In genomic region chr4:81039351-81040174, GRCh38 we compare ENCODE assay signal across 16 cellular contexts. TPM values are rescaled to one million over a fixed set of nuclear protein-coding genes. Genes with fewer than 3 reads are reported as not detected.
DNase-seq lines count a peak whose midpoint lies in the region; ATAC-seq, FAIRE-seq and TF ChIP-seq lines count a peak whose summit lies in the region.
"Had no signal": no experiment of that assay in that cellular context is flagged by ENCODE, and none has a peak within 500 bp of the region (broad histone marks: within the 10 kb centered on the region; RNA-seq: fewer than 3 reads in every experiment).

No MANE protein-coding gene starts in this region.

- TF ChIP-seq POLR2A in IMR-90 (IDR thresholded peaks at IDR 0.05; ENCODE audit: low read depth, low read length) (no peak), H1 (IDR thresholded peaks at IDR 0.05; ENCODE audit: control extremely low read depth in 1 of 2, low read depth in 2 of 2, low read length in 2 of 2) (no peak), sigmoid colon (IDR thresholded peaks at IDR 0.05) (no peak), spleen (IDR thresholded peaks at IDR 0.05) (no peak)

- H3K9me3 Mint-ChIP-seq in immature natural killer cell, result no peaks in the 10 kb centered on the region
- H3K9me3 Mint-ChIP-seq: CD4-positive, alpha-beta T cell had no signal

- POLR2A ChIA-PET in IMR-90 (lab: Charles Lee; ENCODE audit: unreplicated experiment) (no interaction called here), H1 (lab: Charles Lee; ENCODE audit: partially characterized antibody) (interaction anchor here (0.9 kb wide), 1 partner anchor 9 kb away, joined by 3 read pairs; the partner anchor contains the start of gene BMP3)

- H3K4me2 ChIP-seq in IMR-90 (ENCODE audit: low read depth, low read length) (no peak overlapping the region; the same call in 1 of the 2 replicates), H1 (ENCODE audit: insufficient read depth in 1 of 2, low read depth in 2 of 2, low read length in 2 of 2) (no peak overlapping the region)

- DNase-seq in IMR-90 (no peak), H1 (ENCODE audit: low read depth in 1 of 2, low spot score in 2 of 2) (no peak), sigmoid colon (no peak), HTR-8/SVneo (ENCODE audit: insufficient read length, low spot score) (no peak), AG20443 (ENCODE audit: low spot score) (no peak), immature natural killer cell (no peak), spleen (no peak)
- DNase-seq: activated T-cell treated with anti-CD3 and anti-CD28 coated beads for 4 hours; CD4-positive, alpha-beta T cell; cerebellar nuclear complex; NCI-H2081 treated with DMSO at 0.1 percent for 48 hours; stimulated activated CD4-positive, alpha-beta T cell treated with anti-CD3 and anti-CD28 coated beads, Interleukin-12 subunit alpha, Interleukin-12 subunit beta, amount 100 ng/mL, for 4 hours had no signal

- no peaks in the 10 kb centered on the region for H3K4me1 Mint-ChIP-seq in immature natural killer cell

- H3K36me3 Mint-ChIP-seq in immature natural killer cell, result no peaks in the 10 kb centered on the region

- no TSS peak for BruUV-seq in IMR-90 (replicated peaks; lab: Mats Ljungman, UMichigan)

- H3K18ac ChIP-seq in IMR-90 (ENCODE audit: low read depth, low read length), result no peak overlapping the region
- no peak overlapping the region for H3K18ac ChIP-seq in H1 (ENCODE audit: extremely low read depth, low read length)

- H3K9ac ChIP-seq in IMR-90 (ENCODE audit: low read depth, low read length) (no peak overlapping the region), H1 (replicated peaks in 1 of 4; ENCODE audit: extremely low read depth in 1 of 4, low read depth in 3 of 4, low read length in 3 of 4) (no peak overlapping the region)

- no peak overlapping the region for H2AK9ac ChIP-seq in IMR-90 (replicated peaks; ENCODE audit: low read depth, low read length, poor library complexity)

- TF ChIP-seq CTCF in IMR-90 (conservative IDR thresholded peaks at IDR 0.05; ENCODE audit: low read depth, low read length) (no peak), H1 (IDR thresholded peaks at IDR 0.05; ENCODE audit: control extremely low read depth in 1 of 3, insufficient read depth in 1 of 3, low read depth in 1 of 3, low read length in 3 of 3) (no peak), sigmoid colon (IDR thresholded peaks at IDR 0.05) (no peak), spleen (IDR thresholded peaks at IDR 0.05 in 8 of 11, conservative IDR thresholded peaks at IDR 0.05 in 3 of 11) (no peak)

- H3K4me1 ChIP-seq in IMR-90 (ENCODE audit: control insufficient read depth, insufficient read depth, low read length) (peaks cover 2% of the 10 kb centered on the region; the same call in 1 of the 2 replicates), H1 (replicated peaks in 1 of 4; ENCODE audit: control insufficient read depth in 3 of 4, insufficient read depth in 4 of 4, low read length in 3 of 4) (peaks cover 0 to 2% (median 0%) of the 10 kb centered on the region in 4 experiments; a peak in 1 of 7 replicates), sigmoid colon (peaks cover 0 to 72% (median 24%) of the 10 kb centered on the region in 4 donors), spleen (peaks cover 0 to 8% (median 0%) of the 10 kb centered on the region in 6 donors)
- H3K4me1 ChIP-seq: SJCRH30 had no signal

- ATAC-seq in GM19463 (IDR thresholded peaks at IDR 0.05; ENCODE audit: unreplicated experiment) (peak; percentile 19), IMR-90 (ENCODE audit: low read depth) (peak; percentile 35)

- H3K36me3 ChIP-seq in IMR-90 (ENCODE audit: control insufficient read depth, insufficient read depth, low read length), result no peaks in the 10 kb centered on the region
- no peaks in the 10 kb centered on the region for H3K36me3 ChIP-seq in H1 (ENCODE audit: control insufficient read depth in 2 of 4, insufficient read depth in 4 of 4, low read length in 3 of 4)
- H3K36me3 ChIP-seq in sigmoid colon, result no peaks in the 10 kb centered on the region
- no peaks in the 10 kb centered on the region for H3K36me3 ChIP-seq in spleen
- H3K36me3 ChIP-seq: SJCRH30 had no signal

- H4K91ac ChIP-seq in IMR-90 (ENCODE audit: insufficient read depth, low read depth, low read length), result no peak overlapping the region
- H4K91ac ChIP-seq in H1 (replicated peaks; ENCODE audit: insufficient read length, low read length), result no peak overlapping the region

- CTCF ChIA-PET in IMR-90 (lab: Yijun Ruan, JAX), result interaction anchor here (0.6 to 1.6 kb wide), 13 partner anchors 9 to 934 kb away, joined by 3 to 17 read pairs (median 3); partner anchors contain the start of gene BMP3
- CTCF ChIA-PET in H1 (lab: Charles Lee; ENCODE audit: partially characterized antibody), result interaction anchor here (0.5 to 6.3 kb wide), 36 partner anchors 9 to 914 kb away, joined by 3 to 73 read pairs (median 4); partner anchors contain the start of gene BMP3

- H2BK120ac ChIP-seq in IMR-90 (ENCODE audit: low read depth, low read length) (no peak overlapping the region), H1 (replicated peaks; ENCODE audit: low read depth, low read length) (no peak overlapping the region)

- H2AFZ ChIP-seq in IMR-90 (replicated peaks; ENCODE audit: low read length, poor library complexity) (no peak overlapping the region), H1 (ENCODE audit: low read length) (no peak overlapping the region)

- intact Hi-C loops in IMR-90 (cut with micrococcal nuclease) (loop anchor here (1.0 to 2.0 kb wide), 2 partner anchors 49 to 678 kb away; no protein-coding TSS in a partner anchor), sigmoid colon (cut with DNase I) (loop anchor here (5.0 to 10.0 kb wide), 3 partner anchors 47 to 1335 kb away; partner anchors contain the start of gene HNRNPD), spleen (cut with DNase I; ENCODE audit: low total_unique reads) (loop anchor here (5.0 kb wide), 1 partner anchor 677 kb away; no protein-coding TSS in a partner anchor)

- H3K27ac ChIP-seq in IMR-90 (ENCODE audit: insufficient read depth, low read length), result no peak overlapping the region
- H3K27ac ChIP-seq in H1 (ENCODE audit: low read depth, low read length), result no peak overlapping the region
- H3K27ac ChIP-seq in sigmoid colon, result peak overlapping the region in 3 of 4 donors; percentile 41 to 53 (median 52)
- H3K27ac ChIP-seq in spleen, result no peak overlapping the region
- H3K27ac ChIP-seq: SJCRH30 had no signal

- no peak overlapping the region for H2BK15ac ChIP-seq in IMR-90 (ENCODE audit: low read depth, low read length)
- H2BK15ac ChIP-seq in H1 (ENCODE audit: low read length), result no peak overlapping the region

- no peaks in the 10 kb centered on the region for H3K9me1 ChIP-seq in IMR-90 (ENCODE audit: insufficient read depth, low read length)

- no peak overlapping the region for H2AK5ac ChIP-seq in IMR-90 (ENCODE audit: low read depth, low read length)
- no peak overlapping the region for H2AK5ac ChIP-seq in H1 (ENCODE audit: low read depth, low read length)

- H4K8ac ChIP-seq in IMR-90 (ENCODE audit: low read depth in 2 of 2, low read length in 2 of 2), result 0 out of 4 replicates have a peak overlapping the region, but pooled peaks of 1 of the 2 experiments have one; percentile 29
- H4K8ac ChIP-seq in H1 (ENCODE audit: extremely low read depth, insufficient read depth, low read length), result no peak overlapping the region

- H3K4ac ChIP-seq in IMR-90 (ENCODE audit: low read depth, low read length), result no peak overlapping the region
- no peak overlapping the region for H3K4ac ChIP-seq in H1 (replicated peaks; ENCODE audit: insufficient read length, low read depth, low read length)

- H4K5ac ChIP-seq in IMR-90 (ENCODE audit: low read depth, low read length) (no peak overlapping the region), H1 (ENCODE audit: insufficient read length, low read depth, low read length) (no peak overlapping the region)

- no peak for TF ChIP-seq RAD21 in IMR-90 (IDR thresholded peaks at IDR 0.05; ENCODE audit: low read length)
- no peak for TF ChIP-seq RAD21 in H1 (IDR thresholded peaks at IDR 0.05 in 1 of 2, conservative IDR thresholded peaks at IDR 0.05 in 1 of 2; ENCODE audit: low read depth in 2 of 2, low read length in 2 of 2)

- H3K79me1 ChIP-seq in IMR-90 (ENCODE audit: low read depth in 1 of 2, low read length in 2 of 2) (no peaks in the 10 kb centered on the region), H1 (ENCODE audit: low read depth, low read length) (no peaks in the 10 kb centered on the region)

- no peak for TF ChIP-seq EP300 in H1 (IDR thresholded peaks at IDR 0.05; ENCODE audit: borderline replicate concordance in 1 of 2, low read depth in 2 of 2, low read length in 2 of 2)
- TF ChIP-seq EP300 in sigmoid colon (IDR thresholded peaks at IDR 0.05), result no peak

- H3K4me3 ChIP-seq in IMR-90 (ENCODE audit: insufficient read depth, low read depth, low read length), result no peak overlapping the region
- no peak overlapping the region for H3K4me3 ChIP-seq in H1 (ENCODE audit: extremely low read depth in 1 of 4, insufficient read depth in 2 of 4, low read depth in 3 of 4, low read length in 4 of 4)
- H3K4me3 ChIP-seq in sigmoid colon, result no peak overlapping the region
- H3K4me3 ChIP-seq in spleen, result no peak overlapping the region
- H3K4me3 ChIP-seq: SJCRH30 had no signal

- H3K79me2 ChIP-seq in H1 (ENCODE audit: control insufficient read depth in 1 of 2, insufficient read depth in 2 of 2, low read length in 2 of 2), result no peaks in the 10 kb centered on the region

- no peak overlapping the region for H3K4me3 Mint-ChIP-seq in immature natural killer cell
- H3K4me3 Mint-ChIP-seq: CD4-positive, alpha-beta T cell had no signal

- H3K27me3 ChIP-seq in IMR-90 (ENCODE audit: control insufficient read depth, insufficient read depth, low read length), result peaks cover 4% of the 10 kb centered on the region
- no peaks in the 10 kb centered on the region for H3K27me3 ChIP-seq in H1 (replicated peaks in 1 of 4; ENCODE audit: control insufficient read depth in 3 of 4, extremely low read depth in 1 of 4, insufficient read depth in 3 of 4, low read length in 3 of 4)
- H3K27me3 ChIP-seq in sigmoid colon, result no peaks in the 10 kb centered on the region
- peaks cover 0 to 17% (median 0%) of the 10 kb centered on the region in 7 donors for H3K27me3 ChIP-seq in spleen (replicated peaks in 1 of 7)
- H3K27me3 ChIP-seq: SJCRH30 had no signal

- H2BK12ac ChIP-seq in H1 (ENCODE audit: low read depth, low read length), result no peak overlapping the region

- no peak overlapping the region for H3K23ac ChIP-seq in IMR-90 (ENCODE audit: low read depth, low read length)
- no peak overlapping the region for H3K23ac ChIP-seq in H1 (ENCODE audit: insufficient read length)

- H3K27me3 Mint-ChIP-seq in immature natural killer cell (ENCODE audit: low read depth in 3 of 3), result peaks cover 0 to 15% (median 5%) of the 10 kb centered on the region in 3 donors

- H3K56ac ChIP-seq in IMR-90 (ENCODE audit: extremely low read depth, insufficient read depth, low read length) (no peak overlapping the region), H1 (replicated peaks; ENCODE audit: insufficient read length, low read depth, low read length) (no peak overlapping the region)

- H2BK20ac ChIP-seq in IMR-90 (ENCODE audit: low read depth, low read length), result no peak overlapping the region
- H2BK20ac ChIP-seq in H1 (ENCODE audit: low read length), result no peak overlapping the region

- H2BK5ac ChIP-seq in IMR-90 (ENCODE audit: low read depth, low read length, poor library complexity, severe bottlenecking), result no peak overlapping the region
- no peak overlapping the region for H2BK5ac ChIP-seq in H1 (ENCODE audit: low read depth, low read length)

- no peak overlapping the region for H3K14ac ChIP-seq in IMR-90 (replicated peaks; ENCODE audit: low read depth, low read length)
- no peak overlapping the region for H3K14ac ChIP-seq in H1 (ENCODE audit: insufficient read length)

- no peaks in the 10 kb centered on the region for H3K23me2 ChIP-seq in H1 (ENCODE audit: low read depth, low read length)

- H4K20me1 ChIP-seq in IMR-90 (ENCODE audit: insufficient read depth, low read length) (no peaks in the 10 kb centered on the region), H1 (replicated peaks in 1 of 2; ENCODE audit: control insufficient read depth in 1 of 2, insufficient read depth in 2 of 2, low read length in 2 of 2) (no peaks in the 10 kb centered on the region)

- no peaks in the 10 kb centered on the region for H3K9me3 ChIP-seq in IMR-90 (ENCODE audit: control insufficient read depth, insufficient read depth, low read length)
- no peaks in the 10 kb centered on the region for H3K9me3 ChIP-seq in H1 (ENCODE audit: insufficient read depth in 2 of 2, low read depth in 1 of 2, low read length in 1 of 2)
- no peaks in the 10 kb centered on the region for H3K9me3 ChIP-seq in sigmoid colon
- H3K9me3 ChIP-seq in spleen, result no peaks in the 10 kb centered on the region
- H3K9me3 ChIP-seq: SJCRH30 had no signal

- 100% methylated on average over 1 of the region's 5 CpGs; no CpG with 5 or more reads in 1 of the 2 experiments for WGBS in IMR-90 (ENCODE audit: extremely low coverage in 2 of 2, insufficient read length in 1 of 2), 2 experiments
- WGBS in H1 (ENCODE audit: extremely low coverage in 1 of 2, insufficient coverage in 1 of 2, insufficient read length in 1 of 2, insufficient replicate concordance in 2 of 2, low coverage in 1 of 2, low lambda C conversion rate in 2 of 2, missing lambda C conversion rate in 1 of 2), 2 experiments, result 79% methylated on average over 5 of the region's 5 CpGs; no CpG with 5 or more reads in 1 of the 2 experiments
- WGBS in sigmoid colon, 2 donors, result 18 to 32% methylated on average over 5 of the region's 5 CpGs
- WGBS in spleen, 5 donors, result 28 to 33% (median 31%) methylated on average over 5 of the region's 5 CpGs

- dilution Hi-C loops in IMR-90 (cut with HindIII; ENCODE audit: low sequenced_read_pairs, unreplicated experiment), result no loop called here

- in situ Hi-C loops in IMR-90 (cut with MboI; ENCODE audit: low sequenced_read_pairs), result loop anchor here (5.0 kb wide), 1 partner anchor 677 kb away; no protein-coding TSS in a partner anchor

- no peak for FAIRE-seq in H1 (lab: Jason Lieb, UNC)
- no peak for FAIRE-seq in HTR-8/SVneo (lab: Jason Lieb, UNC)

- H3K27ac Mint-ChIP-seq in immature natural killer cell, result no peak overlapping the region
- H3K27ac Mint-ChIP-seq: CD4-positive, alpha-beta T cell had no signal

RNA-seq across cellular contexts. Expression of gene BMP3, which starts 9.1 kb away (rescaled TPM):
- total RNA-seq in IMR-90 (2012; rRNA removed) (under 0.01 TPM in 2 replicates), sigmoid colon (10 to 100 TPM; 30.5 to 63.1 (median 40.7) TPM), spleen (under 1 TPM in 5 of 7 donors, not detected in 2; 0.06 to 0.33 (median 0.23) TPM)
- polyA plus RNA-seq in IMR-90 (2012; rRNA removed) (0.04 and 0.10 TPM in 2 replicates), H1 (2011; rRNA removed) (0.02 TPM in 1 of 2 replicates, not detected in the other), sigmoid colon (1 to 10 TPM; 3.7 to 5.3 (median 4.2) TPM), immature natural killer cell (under 1 TPM in 1 of 3 donors, not detected in 2; 0.10 TPM), spleen (under 1 TPM in 2 of 3 donors, not detected in 1; 0.10 to 0.27 TPM)
- 0.01 TPM in 1 of 2 replicates, not detected in the other for polyA plus RNA-seq in IMR-90 (2012; cell fraction: cytosol; rRNA removed)
- polyA plus RNA-seq in IMR-90 (2012; cell fraction: nucleus; rRNA removed; ENCODE audit: low replicate concordance), result 0.08 and 0.72 TPM in 2 replicates
- total RNA-seq in H1 (2021; fragmentation: NEBNext Ultra II Directional; extraction: Animal tissue kit (Norgen Biotek cat#: 25700)), result 0.06 TPM in 1 of 2 replicates, not detected in the other
- polyA plus RNA-seq in H1 (2011; cell fraction: cytosol; rRNA removed), result 0.01 TPM
- polyA plus RNA-seq in H1 (2011; cell fraction: nucleus; rRNA removed), result not detected
- 0.03 TPM in 1 of 4 replicates, not detected in the others for polyA plus RNA-seq in H1 (2012, experiment 1 of 2)
- polyA plus RNA-seq in H1 (2012, experiment 2 of 2), result not detected
- 0.08 TPM for polyA plus RNA-seq in H1 (2013, experiment 1 of 2)
- 0.07 TPM for polyA plus RNA-seq in H1 (2013, experiment 2 of 2)
- polyA minus RNA-seq in H1 (2011; rRNA and poly(A)+ RNA removed), result not detected in 2 replicates
- polyA minus RNA-seq in H1 (2011; cell fraction: cytosol; rRNA and poly(A)+ RNA removed), result not detected
- not detected for polyA minus RNA-seq in H1 (2011; cell fraction: nucleus; rRNA and poly(A)+ RNA removed)
- total RNA-seq: CD4-positive, alpha-beta T cell; G401; mesenteric fat pad had no signal

Comparison
In these comparisons a context has a peak if more than half of its experiments do, and no peak if none do; other contexts are left out.
1. H3K27ac ChIP-seq: peak in sigmoid colon (3 of 4); none in IMR-90 (single experiment), H1 (single experiment) and spleen (0 of 8).